Comparison of ENCODE assay signal across 8 cellular contexts in genomic region chr1:53325326-53326087, GRCh38. TPM values are rescaled to one million over a fixed set of nuclear protein-coding genes. Genes with fewer than 3 reads are reported as not detected.
DNase-seq lines count a peak whose midpoint lies in the region; ATAC-seq and TF ChIP-seq lines count a peak whose summit lies in the region.

No MANE protein-coding gene starts in this region.

- no peak for DNase-seq in BJ (ENCODE audit: low read depth)
- peak; percentile 9 for DNase-seq in MM.1S
- no peak for DNase-seq in naive thymus-derived CD4-positive, alpha-beta T cell
- DNase-seq in retina: no peak

- H3K4me3 Mint-ChIP-seq in dendritic cell treated with granulocyte-macrophage colony-stimulating factor and Interleukin-4, amounts not matched to agents 40 ng/mL and 50 ng/mL, for 4 days: peak overlapping the region; percentile 91
- H3K4me3 Mint-ChIP-seq in naive thymus-derived CD4-positive, alpha-beta T cell: peak overlapping the region; percentile 83 to 98 (median 94)

- H3K9ac ChIP-seq in MM.1S (ENCODE audit: low read length): peak overlapping the region; percentile 94

- peak overlapping the region; percentile 90 for H3K27ac Mint-ChIP-seq in dendritic cell treated with granulocyte-macrophage colony-stimulating factor and Interleukin-4, amounts not matched to agents 40 ng/mL and 50 ng/mL, for 4 days
- peak overlapping the region; percentile 15 to 96 (median 53) for H3K27ac Mint-ChIP-seq in naive thymus-derived CD4-positive, alpha-beta T cell

- H3K4me1 Mint-ChIP-seq in dendritic cell treated with granulocyte-macrophage colony-stimulating factor and Interleukin-4, amounts not matched to agents 40 ng/mL and 50 ng/mL, for 4 days (ENCODE audit: low read depth): peaks cover 51% of the 10 kb centered on the region
- peaks cover 6 to 47% (median 12%) of the 10 kb centered on the region in 7 donors for H3K4me1 Mint-ChIP-seq in naive thymus-derived CD4-positive, alpha-beta T cell

- peaks cover 11% of the 10 kb centered on the region for H3K4me1 ChIP-seq in MM.1S (ENCODE audit: low read length)
- H3K4me1 ChIP-seq in naive thymus-derived CD4-positive, alpha-beta T cell (ENCODE audit: control insufficient read depth in 2 of 2, insufficient read depth in 2 of 2, low read length in 2 of 2): peaks cover 5 to 14% of the 10 kb centered on the region in 2 donors

- H3K4me3 ChIP-seq in BJ (ENCODE audit: low read depth, low read length): peak overlapping the region; percentile 72
- peak overlapping the region; percentile 95 for H3K4me3 ChIP-seq in MM.1S (ENCODE audit: low read length)
- H3K4me3 ChIP-seq in naive thymus-derived CD4-positive, alpha-beta T cell (ENCODE audit: low read length): peak overlapping the region; percentile 88

- H2AFZ ChIP-seq in MM.1S (ENCODE audit: low read length): peak overlapping the region; percentile 73

- peak overlapping the region; percentile 86 for H3K27ac ChIP-seq in MM.1S (ENCODE audit: low read length)
- H3K27ac ChIP-seq in naive thymus-derived CD4-positive, alpha-beta T cell (ENCODE audit: low read depth, low read length): peak overlapping the region; percentile 14

- H3F3A ChIP-seq in MM.1S (ENCODE audit: insufficient read depth, low read length): peaks cover 20% of the 10 kb centered on the region

- peaks cover 64% of the 10 kb centered on the region for H3K79me2 ChIP-seq in MM.1S (ENCODE audit: low read length)

- no peaks in the 10 kb centered on the region for H3K9me3 ChIP-seq in MM.1S (replicated peaks; ENCODE audit: insufficient read depth, low read length)
- no peaks in the 10 kb centered on the region for H3K9me3 ChIP-seq in naive thymus-derived CD4-positive, alpha-beta T cell (ENCODE audit: control insufficient read depth in 2 of 3, low read length in 3 of 3)

- CTCF ChIA-PET in BJ (lab: Yijun Ruan, JAX): interaction anchor here (1.5 kb wide), 1 partner anchor 47 kb away, joined by 4 read pairs; no protein-coding TSS in a partner anchor
- CTCF ChIA-PET in naive thymus-derived CD4-positive, alpha-beta T cell (lab: Charles Lee): interaction anchor here (0.6 kb wide), 1 partner anchor 98 kb away, joined by 3 read pairs; no protein-coding TSS in a partner anchor

- H3K27me3 Mint-ChIP-seq in dendritic cell treated with granulocyte-macrophage colony-stimulating factor and Interleukin-4, amounts not matched to agents 40 ng/mL and 50 ng/mL, for 4 days: no peaks in the 10 kb centered on the region
- H3K27me3 Mint-ChIP-seq in naive thymus-derived CD4-positive, alpha-beta T cell: no peaks in the 10 kb centered on the region

- H3K27me3 ChIP-seq in BJ (ENCODE audit: control insufficient read depth, insufficient read depth, low read length): no peaks in the 10 kb centered on the region
- no peaks in the 10 kb centered on the region for H3K27me3 ChIP-seq in MM.1S (replicated peaks; ENCODE audit: insufficient read depth, low read length)
- no peaks in the 10 kb centered on the region for H3K27me3 ChIP-seq in naive thymus-derived CD4-positive, alpha-beta T cell (ENCODE audit: control insufficient read depth in 2 of 2, insufficient read depth in 2 of 2, low read length in 2 of 2)

- H3K36me3 Mint-ChIP-seq in dendritic cell treated with granulocyte-macrophage colony-stimulating factor and Interleukin-4, amounts not matched to agents 40 ng/mL and 50 ng/mL, for 4 days (ENCODE audit: low read depth): peaks cover 54% of the 10 kb centered on the region
- H3K36me3 Mint-ChIP-seq in naive thymus-derived CD4-positive, alpha-beta T cell: peaks cover 0 to 14% (median 0%) of the 10 kb centered on the region in 5 donors

- no peak for TF ChIP-seq CTCF in BJ (IDR thresholded peaks at IDR 0.05; ENCODE audit: insufficient read depth, low read depth, low read length)
- TF ChIP-seq CTCF in MM.1S (IDR thresholded peaks at IDR 0.05; ENCODE audit: low read length): no peak

- H3K4me2 ChIP-seq in MM.1S (ENCODE audit: low read depth, low read length): peak overlapping the region; percentile 95

- H3K36me3 ChIP-seq in BJ (ENCODE audit: control insufficient read depth, insufficient read depth, low read length) (no peaks in the 10 kb centered on the region; the same call in 1 of the 2 replicates), MM.1S (replicated peaks; ENCODE audit: insufficient read depth, low read length) (peaks cover 3% of the 10 kb centered on the region; the same call in 1 of the 2 replicates)
- peaks cover 0 to 4% (median 0%) of the 10 kb centered on the region in 3 experiments for H3K36me3 ChIP-seq in naive thymus-derived CD4-positive, alpha-beta T cell (ENCODE audit: control insufficient read depth in 2 of 3, insufficient read depth in 3 of 3, low read length in 3 of 3)

- no peaks in the 10 kb centered on the region for H3K9me3 Mint-ChIP-seq in dendritic cell treated with granulocyte-macrophage colony-stimulating factor and Interleukin-4, amounts not matched to agents 40 ng/mL and 50 ng/mL, for 4 days
- H3K9me3 Mint-ChIP-seq in naive thymus-derived CD4-positive, alpha-beta T cell: peaks cover 0 to 1% (median 0%) of the 10 kb centered on the region in 11 donors

- H4K20me1 ChIP-seq in MM.1S (ENCODE audit: insufficient read depth, low read length): no peaks in the 10 kb centered on the region

- no peak for ATAC-seq in naive thymus-derived CD4-positive, alpha-beta T cell
- no peak for ATAC-seq in HG03520 (IDR thresholded peaks at IDR 0.05; ENCODE audit: unreplicated experiment)
- no peak for ATAC-seq in GM21360 (IDR thresholded peaks at IDR 0.05; ENCODE audit: unreplicated experiment)
- ATAC-seq in GM21825 (IDR thresholded peaks at IDR 0.05; ENCODE audit: unreplicated experiment): no peak

- H3K9me2 ChIP-seq in MM.1S (replicated peaks; ENCODE audit: insufficient read depth, low read length): no peaks in the 10 kb centered on the region

- POLR2A ChIA-PET in BJ (lab: Charles Lee): no interaction called here
- POLR2A ChIA-PET in naive thymus-derived CD4-positive, alpha-beta T cell (lab: Charles Lee): interaction anchor here (1.0 kb wide), 1 partner anchor 42 kb away, joined by 7 read pairs; no protein-coding TSS in a partner anchor

- intact Hi-C loops in dendritic cell treated with granulocyte-macrophage colony-stimulating factor and Interleukin-4, amounts not matched to agents 40 ng/mL and 50 ng/mL, for 4 days (cut with micrococcal nuclease): loop anchor here (1.0 to 2.0 kb wide), 2 partner anchors 41 to 65 kb away; no protein-coding TSS in a partner anchor
- intact Hi-C loops in naive thymus-derived CD4-positive, alpha-beta T cell (cut with micrococcal nuclease): loop anchor here (1.0 to 10.0 kb wide), 16 partner anchors 31 to 1439 kb away; partner anchors contain the start of genes BTF3L4 (in 2 of the 2), LRRC42 (in 2 of the 2), TCEANC2 (in 2 of the 2) and TMEM59 (in 2 of the 2)

RNA-seq across cellular contexts. Expression of gene LRP8, which starts 2.4 kb away (rescaled TPM):
- polyA plus RNA-seq in BJ (2011; rRNA removed): 10.5 and 18.2 TPM in 2 replicates
- polyA minus RNA-seq in BJ (2011; rRNA and poly(A)+ RNA removed): 16.7 and 21.6 TPM in 2 replicates
- total RNA-seq in naive thymus-derived CD4-positive, alpha-beta T cell: 10 to 100 TPM in 2 of 5 experiments, 1 to 10 TPM in 3; 4.3 to 45.8 (median 9.9) TPM
- under 1 TPM; 0.64 to 0.92 TPM for polyA plus RNA-seq in naive thymus-derived CD4-positive, alpha-beta T cell
